ENCODE assay signal across 16 cellular contexts in the genomic region with DNA sequence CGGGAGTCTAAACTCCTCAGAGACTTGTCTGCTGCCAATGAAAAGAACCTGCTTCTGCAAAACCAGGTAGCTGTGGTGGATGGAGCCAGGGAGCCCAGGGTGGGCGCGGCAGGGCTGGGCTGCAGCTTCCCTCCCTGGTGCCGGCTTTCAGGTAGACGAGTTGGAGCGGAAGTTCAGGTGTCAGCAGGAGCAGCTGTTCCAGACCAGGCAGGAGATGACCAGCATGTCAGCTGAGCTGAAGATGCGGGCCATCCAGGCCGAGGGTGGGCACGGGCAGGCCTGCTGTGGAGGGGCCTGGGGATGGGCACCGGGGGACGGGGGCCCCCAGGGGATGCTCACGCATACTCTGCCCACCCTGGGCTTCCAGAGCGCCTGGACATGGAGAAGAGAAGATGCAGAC. TPM values are rescaled to one million over a fixed set of nuclear protein-coding genes. Genes with fewer than 3 reads are reported as not detected.
A peak's percentile ranks its signal among the peaks of the same experiment; 100 is the strongest.
DNase-seq lines count a peak whose midpoint lies in the region; ATAC-seq and TF ChIP-seq lines count a peak whose summit lies in the region.
"Had no signal": no experiment of that assay in that cellular context is flagged by ENCODE, and none has a peak within 500 bp of the region (broad histone marks: within the 10 kb centered on the region; RNA-seq: fewer than 3 reads in every experiment).

No MANE protein-coding gene starts in this region.

- H3K36me3 Mint-ChIP-seq in T-helper 17 cell (ENCODE audit: low read depth), result no peaks in the 10 kb centered on the region
- peaks cover 24% of the 10 kb centered on the region for H3K36me3 Mint-ChIP-seq in activated CD8-positive, alpha-beta T cell treated with anti-CD3 and anti-CD28 coated beads, Interleukin-2, amount 10 ng/mL, durations not matched to agents 7 days and 5 days (ENCODE audit: low read depth)
- H3K36me3 Mint-ChIP-seq: CD8-positive, alpha-beta T cell had no signal

- no peak for DNase-seq in T-helper 17 cell
- no peak for DNase-seq in neuronal stem cell (ENCODE audit: low spot score)
- no peak for DNase-seq in testis
- no peak for DNase-seq in activated CD8-positive, alpha-beta T cell treated with anti-CD3 and anti-CD28 coated beads, Interleukin-2, amount 10 ng/mL, durations not matched to agents 7 days and 5 days
- no peak for DNase-seq in glomerular visceral epithelial cell (ENCODE audit: extremely low spot score)
- DNase-seq: 8988T; ACHN; AML-193; Caco-2; Calu3; CD4-positive, alpha-beta T cell; CD8-positive, alpha-beta T cell; DMS79 treated with DMSO at 0.1 percent for 48 hours had no signal

- CTCF ChIA-PET in activated CD8-positive, alpha-beta T cell treated with anti-CD3 and anti-CD28 coated beads, Interleukin-2, amount 10 ng/mL, durations not matched to agents 7 days and 5 days (lab: Charles Lee), result interaction anchor here (1.7 kb wide), 1 partner anchor 10 kb away, joined by 8 read pairs; a partner anchor contains a TSS

- peak overlapping the region; percentile 39 for H2BK5ac ChIP-seq in neuronal stem cell (ENCODE audit: low read length)

- TF ChIP-seq CTCF in testis (IDR thresholded peaks at IDR 0.05), result no peak

- H4K8ac ChIP-seq in neuronal stem cell (ENCODE audit: low read depth, low read length), result no peak overlapping the region

- H3K23ac ChIP-seq in neuronal stem cell (ENCODE audit: low read depth, low read length, poor library complexity), result peak overlapping the region; percentile 89

- no CpG with 5 or more reads among the region's 13 CpGs for WGBS in neuronal stem cell (ENCODE audit: extremely low coverage in 2 of 2, insufficient read length in 2 of 2, insufficient replicate concordance in 1 of 2), 2 donors
- WGBS in testis, 2 donors, result 94 to 98% methylated on average over 9 to 13 of the region's 13 CpGs

- POLR2A ChIA-PET in activated CD8-positive, alpha-beta T cell treated with anti-CD3 and anti-CD28 coated beads, Interleukin-2, amount 10 ng/mL, durations not matched to agents 7 days and 5 days (lab: Charles Lee), result interaction anchor here (0.8 to 1.1 kb wide), 2 partner anchors 9 to 270 kb away, joined by 3 read pairs; a partner anchor contains a TSS

- H3K9me3 ChIP-seq in T-helper 17 cell (ENCODE audit: control insufficient read depth, low read length, poor library complexity, severe bottlenecking), result no peaks in the 10 kb centered on the region
- peaks cover 0 to 2% of the 10 kb centered on the region in 2 donors for H3K9me3 ChIP-seq in neuronal stem cell (replicated peaks in 1 of 2; ENCODE audit: control insufficient read depth in 2 of 2, insufficient read depth in 1 of 2, low read depth in 1 of 2, low read length in 2 of 2)
- no peaks in the 10 kb centered on the region for H3K9me3 ChIP-seq in testis
- H3K9me3 ChIP-seq: BLaER1 treated with 17β-estradiol and CSF1 and Interleukin-3, amounts not matched to agents 10 nM and 100 nM; Caco-2 had no signal

- intact Hi-C loops in testis (cut with DNase I; ENCODE audit: low total_unique reads), result no loop called here

- H3K27ac ChIP-seq in neuronal stem cell (replicated peaks; ENCODE audit: low read length) (no peak overlapping the region), testis (no peak overlapping the region)
- H3K27ac ChIP-seq: BLaER1 treated with 17β-estradiol and CSF1 and Interleukin-3, amounts not matched to agents 10 nM and 100 nM had no signal

- H3K4me1 ChIP-seq in neuronal stem cell (ENCODE audit: control insufficient read depth in 2 of 2, insufficient read depth in 1 of 2, low read depth in 1 of 2, low read length in 2 of 2), result peaks cover 10 to 20% of the 10 kb centered on the region in 2 donors
- H3K4me1 ChIP-seq in testis, result peaks cover 34% of the 10 kb centered on the region

- H3K14ac ChIP-seq in neuronal stem cell (ENCODE audit: low read length), result no peak overlapping the region

- H2BK15ac ChIP-seq in neuronal stem cell (ENCODE audit: low read length), result no peak overlapping the region

- TF ChIP-seq POLR2A in testis (IDR thresholded peaks at IDR 0.05), result no peak

- no peak overlapping the region for H3K27ac Mint-ChIP-seq in T-helper 17 cell
- H3K27ac Mint-ChIP-seq in activated CD8-positive, alpha-beta T cell treated with anti-CD3 and anti-CD28 coated beads, Interleukin-2, amount 10 ng/mL, durations not matched to agents 7 days and 5 days, result no peak overlapping the region
- H3K27ac Mint-ChIP-seq: B cell; CD4-positive, alpha-beta T cell; CD8-positive, alpha-beta T cell had no signal

- H2BK12ac ChIP-seq in neuronal stem cell (ENCODE audit: low read length), result no peak overlapping the region

- no peak for ATAC-seq in T-helper 17 cell
- no peak for ATAC-seq in activated CD8-positive, alpha-beta T cell treated with anti-CD3 and anti-CD28 coated beads, Interleukin-2, amount 10 ng/mL, durations not matched to agents 7 days and 5 days
- ATAC-seq: CD8-positive, alpha-beta T cell; GM12878 had no signal

- H3K79me1 ChIP-seq in neuronal stem cell (ENCODE audit: low read depth, low read length), result peaks cover 6% of the 10 kb centered on the region

- H3K4me1 Mint-ChIP-seq in T-helper 17 cell, result peaks cover 17% of the 10 kb centered on the region
- peaks cover 45% of the 10 kb centered on the region for H3K4me1 Mint-ChIP-seq in activated CD8-positive, alpha-beta T cell treated with anti-CD3 and anti-CD28 coated beads, Interleukin-2, amount 10 ng/mL, durations not matched to agents 7 days and 5 days (ENCODE audit: low read depth)

- no peak overlapping the region for H3K4ac ChIP-seq in neuronal stem cell (ENCODE audit: low read length)

- H2BK120ac ChIP-seq in neuronal stem cell (ENCODE audit: low read depth, low read length), result no peak overlapping the region

- H3K4me3 Mint-ChIP-seq in T-helper 17 cell, result peak overlapping the region; percentile 12
- no peak overlapping the region for H3K4me3 Mint-ChIP-seq in activated CD8-positive, alpha-beta T cell treated with anti-CD3 and anti-CD28 coated beads, Interleukin-2, amount 10 ng/mL, durations not matched to agents 7 days and 5 days
- H3K4me3 Mint-ChIP-seq: B cell; CD8-positive, alpha-beta T cell had no signal

- H3K4me2 ChIP-seq in neuronal stem cell (ENCODE audit: insufficient read depth, low read length, poor library complexity, severe bottlenecking), result peak overlapping the region; percentile 11
- H3K4me2 ChIP-seq: BLaER1 treated with 17β-estradiol and CSF1 and Interleukin-3, amounts not matched to agents 10 nM and 100 nM had no signal

- no peak overlapping the region for H3K18ac ChIP-seq in neuronal stem cell (ENCODE audit: low read length)

- H3K27me3 ChIP-seq in neuronal stem cell (ENCODE audit: control insufficient read depth in 3 of 3, insufficient read depth in 3 of 3, low read depth in 1 of 3, low read length in 3 of 3) (no peaks in the 10 kb centered on the region), testis (no peaks in the 10 kb centered on the region)

- H4K91ac ChIP-seq in neuronal stem cell (ENCODE audit: low read depth, low read length, poor library complexity), result no peak overlapping the region

- H3K9ac ChIP-seq in neuronal stem cell (ENCODE audit: low read depth, low read length, poor library complexity), result no peak overlapping the region

- H3K36me3 ChIP-seq in neuronal stem cell (replicated peaks in 1 of 2; ENCODE audit: control insufficient read depth in 2 of 2, insufficient read depth in 2 of 2, low read length in 2 of 2) (peaks cover 18 to 29% of the 10 kb centered on the region in 2 donors), testis (ENCODE audit: low read depth, missing control alignments) (no peaks in the 10 kb centered on the region)

- H2AFZ ChIP-seq in neuronal stem cell (ENCODE audit: low read length), result no peak overlapping the region

- H3K4me3 ChIP-seq in neuronal stem cell (ENCODE audit: low read length in 2 of 2) (no peak overlapping the region), testis (no peak overlapping the region)
- H3K4me3 ChIP-seq: BLaER1 treated with 17β-estradiol and CSF1 and Interleukin-3, amounts not matched to agents 10 nM and 100 nM; GM12878 had no signal

- H2AK5ac ChIP-seq in neuronal stem cell (ENCODE audit: low read depth, low read length), result no peak overlapping the region

- H3K9me3 Mint-ChIP-seq in activated CD8-positive, alpha-beta T cell treated with anti-CD3 and anti-CD28 coated beads, Interleukin-2, amount 10 ng/mL, durations not matched to agents 7 days and 5 days (ENCODE audit: insufficient read depth), result no peaks in the 10 kb centered on the region
- H3K9me3 Mint-ChIP-seq: CD4-positive, alpha-beta T cell; CD8-positive, alpha-beta T cell had no signal

- no peaks in the 10 kb centered on the region for H3K27me3 Mint-ChIP-seq in T-helper 17 cell
- no peaks in the 10 kb centered on the region for H3K27me3 Mint-ChIP-seq in activated CD8-positive, alpha-beta T cell treated with anti-CD3 and anti-CD28 coated beads, Interleukin-2, amount 10 ng/mL, durations not matched to agents 7 days and 5 days (ENCODE audit: low read depth)
- H3K27me3 Mint-ChIP-seq: B cell; CD4-positive, alpha-beta T cell had no signal

RNA-seq across cellular contexts. Expression of a gene that starts 3.2 kb away (rescaled TPM):
- total RNA-seq in T-helper 17 cell (1 to 10 TPM; 2.6 to 3.1 TPM), testis (100 to 1,000 TPM in 1 of 2 donors, 10 to 100 TPM in 1; 74.3 to 102 TPM)
- polyA plus RNA-seq in neuronal stem cell (2013, experiment 1 of 2), result 61.3 TPM
- 55.7 TPM for polyA plus RNA-seq in neuronal stem cell (2013, experiment 2 of 2)
- 42.3 TPM for polyA plus RNA-seq in testis (ENCODE audit: insufficient read depth, low read depth, low replicate concordance)
- 10 to 100 TPM; 12.9 to 13.1 TPM for total RNA-seq in activated CD8-positive, alpha-beta T cell treated with anti-CD3 and anti-CD28 coated beads, Interleukin-2, amount 10 ng/mL, durations not matched to agents 7 days and 5 days

RNA-seq across cellular contexts. Expression of a gene that starts 5.1 kb away (rescaled TPM):
- 10 to 100 TPM; 12.9 to 13.5 TPM for total RNA-seq in T-helper 17 cell
- 13.2 TPM for polyA plus RNA-seq in neuronal stem cell (2013, experiment 1 of 2)
- polyA plus RNA-seq in neuronal stem cell (2013, experiment 2 of 2), result 12.5 TPM
- 10 to 100 TPM; 10.7 to 12.8 TPM for total RNA-seq in testis
- polyA plus RNA-seq in testis (ENCODE audit: insufficient read depth, low read depth, low replicate concordance), result 5.7 TPM
- 10 to 100 TPM; 58.3 to 58.9 TPM for total RNA-seq in activated CD8-positive, alpha-beta T cell treated with anti-CD3 and anti-CD28 coated beads, Interleukin-2, amount 10 ng/mL, durations not matched to agents 7 days and 5 days

RNA-seq across cellular contexts. Expression of a gene that starts 5.6 kb away (rescaled TPM):
- total RNA-seq in T-helper 17 cell, result 10 to 100 TPM; 20.9 to 21.1 TPM
- polyA plus RNA-seq in neuronal stem cell (2013, experiment 1 of 2), result 45.1 TPM
- polyA plus RNA-seq in neuronal stem cell (2013, experiment 2 of 2), result 45.1 TPM
- total RNA-seq in testis, result 10 to 100 TPM; 43.5 to 51.8 TPM
- 43.0 TPM for polyA plus RNA-seq in testis (ENCODE audit: insufficient read depth, low read depth, low replicate concordance)
- 10 to 100 TPM; 86.7 to 87.7 TPM for total RNA-seq in activated CD8-positive, alpha-beta T cell treated with anti-CD3 and anti-CD28 coated beads, Interleukin-2, amount 10 ng/mL, durations not matched to agents 7 days and 5 days

RNA-seq across cellular contexts. Expression of a gene that starts 9.3 kb away (rescaled TPM):
- total RNA-seq in T-helper 17 cell, result 10 to 100 TPM; 55.6 to 77.5 TPM
- 72.9 TPM for polyA plus RNA-seq in neuronal stem cell (2013, experiment 1 of 2)
- 72.2 TPM for polyA plus RNA-seq in neuronal stem cell (2013, experiment 2 of 2)
- 100 to 1,000 TPM; 134 to 188 TPM for total RNA-seq in testis
- 109 TPM for polyA plus RNA-seq in testis (ENCODE audit: insufficient read depth, low read depth, low replicate concordance)
- 100 to 1,000 TPM; 141 TPM for total RNA-seq in activated CD8-positive, alpha-beta T cell treated with anti-CD3 and anti-CD28 coated beads, Interleukin-2, amount 10 ng/mL, durations not matched to agents 7 days and 5 days

RNA-seq across cellular contexts. Expression of a gene that starts 23.4 kb away (rescaled TPM):
- total RNA-seq in T-helper 17 cell (10 to 100 TPM; 26.5 to 28.3 TPM), testis (100 to 1,000 TPM in 1 of 2 donors, 10 to 100 TPM in 1; 73.3 to 102 TPM)
- polyA plus RNA-seq in neuronal stem cell (2013, experiment 1 of 2), result 25.7 TPM
- 26.2 TPM for polyA plus RNA-seq in neuronal stem cell (2013, experiment 2 of 2)
- polyA plus RNA-seq in testis (ENCODE audit: insufficient read depth, low read depth, low replicate concordance), result 50.5 TPM
- total RNA-seq in activated CD8-positive, alpha-beta T cell treated with anti-CD3 and anti-CD28 coated beads, Interleukin-2, amount 10 ng/mL, durations not matched to agents 7 days and 5 days, result 10 to 100 TPM; 19.4 to 20.8 TPM

Comparison
In these comparisons a context has a peak if more than half of its experiments do, and no peak if none do; other contexts are left out.
1. RNA of a gene that starts 3.2 kb away (total RNA-seq): 74.3 to 102 TPM in testis; 12.9 to 13.1 TPM in activated CD8-positive, alpha-beta T cell treated with anti-CD3 and anti-CD28 coated beads, Interleukin-2, amount 10 ng/mL, durations not matched to agents 7 days and 5 days and 2.6 to 3.1 TPM in T-helper 17 cell; every median in the first group is over 4 times any median in the second.
2. RNA of a gene that starts 5.1 kb away (total RNA-seq): 58.3 to 58.9 TPM in activated CD8-positive, alpha-beta T cell treated with anti-CD3 and anti-CD28 coated beads, Interleukin-2, amount 10 ng/mL, durations not matched to agents 7 days and 5 days; 12.9 to 13.5 TPM in T-helper 17 cell and 10.7 to 12.8 TPM in testis; every median in the first group is over 4 times any median in the second.